23 cellular contexts compared by ENCODE assay signal in genomic region chr7:43890468-43890867, GRCh38. TPM values are rescaled to one million over a fixed set of nuclear protein-coding genes. Genes with fewer than 3 reads are reported as not detected.
A peak's percentile ranks its signal among the peaks of the same experiment; 100 is the strongest.
DNase-seq lines count a peak whose midpoint lies in the region; ATAC-seq, FAIRE-seq and TF ChIP-seq lines count a peak whose summit lies in the region.
"Had no signal": no experiment of that assay in that cellular context is flagged by ENCODE, and none has a peak within 500 bp of the region (broad histone marks: within the 10 kb centered on the region; RNA-seq: fewer than 3 reads in every experiment).

No MANE protein-coding gene starts in this region.

- no peak overlapping the region for H3K9ac ChIP-seq in H1 (replicated peaks in 1 of 4; ENCODE audit: extremely low read depth in 1 of 4, low read depth in 3 of 4, low read length in 3 of 4)
- peak overlapping the region; percentile 5 for H3K9ac ChIP-seq in trophoblast cell (ENCODE audit: low read length)
- H3K9ac ChIP-seq: SK-N-SH had no signal

- POLR2A ChIA-PET in H1 (lab: Charles Lee; ENCODE audit: partially characterized antibody) = interaction anchor here (0.7 kb wide), 2 partner anchors 196 to 353 kb away, joined by 3 read pairs; no protein-coding TSS in a partner anchor

- H3K4me1 ChIP-seq in H1 (replicated peaks in 1 of 4; ENCODE audit: control insufficient read depth in 3 of 4, insufficient read depth in 4 of 4, low read length in 3 of 4) (no peaks in the 10 kb centered on the region), trophoblast cell (ENCODE audit: control insufficient read depth in 1 of 2, insufficient read depth in 2 of 2, low read length in 2 of 2) (peaks cover 0 to 3% of the 10 kb centered on the region in 2 experiments)

- H3K79me1 ChIP-seq in H1 (ENCODE audit: low read depth, low read length) (no peaks in the 10 kb centered on the region; the same call in 1 of the 2 replicates), trophoblast cell (ENCODE audit: low read length) (no peaks in the 10 kb centered on the region)

- peak overlapping the region; percentile 9 for H3K4me3 Mint-ChIP-seq in T-helper 17 cell
- H3K4me3 Mint-ChIP-seq: CD8-positive, alpha-beta memory T cell had no signal

- no peak overlapping the region for H3K14ac ChIP-seq in H1 (ENCODE audit: insufficient read length)
- H3K14ac ChIP-seq in trophoblast cell (ENCODE audit: low read length) = no peak overlapping the region

- H3K27me3 ChIP-seq in H1 (replicated peaks in 1 of 4; ENCODE audit: control insufficient read depth in 3 of 4, extremely low read depth in 1 of 4, insufficient read depth in 3 of 4, low read length in 3 of 4) (no peaks in the 10 kb centered on the region), trophoblast cell (ENCODE audit: insufficient read depth, low read length) (no peaks in the 10 kb centered on the region)

- H3K18ac ChIP-seq in H1 (ENCODE audit: extremely low read depth, low read length) (no peak overlapping the region), trophoblast cell (ENCODE audit: low read length) (no peak overlapping the region)

- no peak for TF ChIP-seq CTCF in H1 (IDR thresholded peaks at IDR 0.05; ENCODE audit: control extremely low read depth in 1 of 3, insufficient read depth in 1 of 3, low read depth in 1 of 3, low read length in 3 of 3)

- no peak overlapping the region for H3K4me2 ChIP-seq in H1 (ENCODE audit: insufficient read depth in 1 of 2, low read depth in 2 of 2, low read length in 2 of 2)
- H3K4me2 ChIP-seq in trophoblast cell (ENCODE audit: low read length) = no peak overlapping the region
- H3K4me2 ChIP-seq: SK-N-SH had no signal

- no peaks in the 10 kb centered on the region for H3K36me3 Mint-ChIP-seq in T-helper 17 cell (ENCODE audit: low read depth)

- H3K56ac ChIP-seq in H1 (replicated peaks; ENCODE audit: insufficient read length, low read depth, low read length) = no peak overlapping the region

- 92% methylated on average over 6 of the region's 6 CpGs; no CpG with 5 or more reads in 1 of the 2 experiments for WGBS in H1 (ENCODE audit: extremely low coverage in 1 of 2, insufficient coverage in 1 of 2, insufficient read length in 1 of 2, insufficient replicate concordance in 2 of 2, low coverage in 1 of 2, low lambda C conversion rate in 2 of 2, missing lambda C conversion rate in 1 of 2), 2 experiments
- no CpG with 5 or more reads among the region's 6 CpGs for WGBS in trophoblast cell (ENCODE audit: extremely low coverage, insufficient coverage, insufficient read length)

- H3K23me2 ChIP-seq in H1 (ENCODE audit: low read depth, low read length) = no peaks in the 10 kb centered on the region

- TF ChIP-seq POLR2A in H1 (IDR thresholded peaks at IDR 0.05; ENCODE audit: control extremely low read depth in 1 of 2, low read depth in 2 of 2, low read length in 2 of 2) = no peak

- peaks cover 32% of the 10 kb centered on the region for H3K4me1 Mint-ChIP-seq in T-helper 17 cell

- H2BK15ac ChIP-seq in H1 (ENCODE audit: low read length) = no peak overlapping the region

- peak; percentile 24 for DNase-seq in NCI-H146 treated with DMSO at 0.1 percent for 48 hours (lab: John Stamatoyannopoulos, UW; ENCODE audit: unreplicated experiment)
- DNase-seq in T-helper 17 cell = no peak
- DNase-seq in H1 (ENCODE audit: low read depth in 1 of 2, low spot score in 2 of 2) = no peak
- DNase-seq in trophoblast cell = peak; percentile 98 to 99
- DNase-seq in DMS 273 (lab: John Stamatoyannopoulos, UW; ENCODE audit: unreplicated experiment) = no peak
- DNase-seq: C1 segment of cervical spinal cord; CD8-positive, alpha-beta memory T cell; DMS79 treated with DMSO at 0.1 percent for 48 hours; GF-D8; Kasumi-1; NCI-H1092 treated with DMSO at 0.1 percent for 48 hours; NCI-H1436 treated with DMSO at 0.1 percent for 48 hours; NCI-H2029; NCI-H446; SK-N-SH; SW 1271 had no signal

- H3K4me3 ChIP-seq in H1 (ENCODE audit: extremely low read depth in 1 of 4, insufficient read depth in 2 of 4, low read depth in 3 of 4, low read length in 4 of 4) = no peak overlapping the region
- H3K4me3 ChIP-seq in trophoblast cell (ENCODE audit: low read depth, low read length) = no peak overlapping the region
- H3K4me3 ChIP-seq: K562 had no signal

- no peak overlapping the region for H4K8ac ChIP-seq in H1 (ENCODE audit: extremely low read depth, insufficient read depth, low read length)
- H4K8ac ChIP-seq in trophoblast cell (ENCODE audit: low read depth, low read length) = no peak overlapping the region

- H3K27ac ChIP-seq in H1 (ENCODE audit: low read depth, low read length) = no peak overlapping the region
- H3K27ac ChIP-seq in trophoblast cell (ENCODE audit: low read depth, low read length) = no peak overlapping the region

- peak overlapping the region; percentile 44 for H4K91ac ChIP-seq in H1 (replicated peaks; ENCODE audit: insufficient read length, low read length)
- no peak overlapping the region for H4K91ac ChIP-seq in trophoblast cell (ENCODE audit: low read depth, low read length)

- peaks cover 0 to 21% of the 10 kb centered on the region in 2 experiments; a peak in 2 of 4 replicates for H3K79me2 ChIP-seq in H1 (ENCODE audit: control insufficient read depth in 1 of 2, insufficient read depth in 2 of 2, low read length in 2 of 2)
- no peaks in the 10 kb centered on the region for H3K79me2 ChIP-seq in trophoblast cell (ENCODE audit: control insufficient read depth, insufficient read depth, low read length, poor library complexity)

- H2AFZ ChIP-seq in H1 (ENCODE audit: low read length) (no peak overlapping the region), trophoblast cell (ENCODE audit: insufficient read depth, low read length, poor library complexity) (no peak overlapping the region)

- no peak overlapping the region for H3K4ac ChIP-seq in H1 (replicated peaks; ENCODE audit: insufficient read length, low read depth, low read length)
- no peak overlapping the region for H3K4ac ChIP-seq in trophoblast cell (ENCODE audit: low read depth, low read length)

- H4K5ac ChIP-seq in H1 (ENCODE audit: insufficient read length, low read depth, low read length) = no peak overlapping the region

- no peak overlapping the region for H4K12ac ChIP-seq in trophoblast cell (ENCODE audit: low read depth, low read length)

- H2BK12ac ChIP-seq in H1 (ENCODE audit: low read depth, low read length) (no peak overlapping the region), trophoblast cell (ENCODE audit: low read length) (no peak overlapping the region)

- no peak for ATAC-seq in T-helper 17 cell
- ATAC-seq in HG03095 (IDR thresholded peaks at IDR 0.05; ENCODE audit: unreplicated experiment) = no peak
- ATAC-seq in HG03442 (IDR thresholded peaks at IDR 0.05; ENCODE audit: unreplicated experiment) = no peak
- ATAC-seq: HCT116, HepG2, K562 had no signal

- CTCF ChIA-PET in H1 (lab: Charles Lee; ENCODE audit: partially characterized antibody) = interaction anchor here (0.6 kb wide), 1 partner anchor 932 kb away, joined by 3 read pairs; no protein-coding TSS in a partner anchor

- H2AK5ac ChIP-seq in H1 (ENCODE audit: low read depth, low read length) (no peak overlapping the region), trophoblast cell (ENCODE audit: low read length) (no peak overlapping the region)

- H2BK20ac ChIP-seq in H1 (ENCODE audit: low read length) = no peak overlapping the region

- H3K23ac ChIP-seq in H1 (ENCODE audit: insufficient read length) (no peak overlapping the region), trophoblast cell (ENCODE audit: low read length) (no peak overlapping the region)

- peaks cover 0 to 5% of the 10 kb centered on the region in 2 experiments for H4K20me1 ChIP-seq in H1 (replicated peaks in 1 of 2; ENCODE audit: control insufficient read depth in 1 of 2, insufficient read depth in 2 of 2, low read length in 2 of 2)

- H3K36me3 ChIP-seq in H1 (ENCODE audit: control insufficient read depth in 2 of 4, insufficient read depth in 4 of 4, low read length in 3 of 4) (no peaks in the 10 kb centered on the region), trophoblast cell (ENCODE audit: control insufficient read depth in 1 of 2, insufficient read depth in 2 of 2, low read length in 2 of 2) (peaks cover 0 to 2% of the 10 kb centered on the region in 2 experiments)

- H2BK5ac ChIP-seq in H1 (ENCODE audit: low read depth, low read length) = no peak overlapping the region
- H2BK5ac ChIP-seq in trophoblast cell (ENCODE audit: low read depth, low read length, poor library complexity) = no peak overlapping the region

- FAIRE-seq in H1 (lab: Jason Lieb, UNC) = no peak
- FAIRE-seq: GM12892, HepG2, K562, RCC 7860 had no signal

- H3K9me3 ChIP-seq in T-helper 17 cell (ENCODE audit: control insufficient read depth, low read length, poor library complexity, severe bottlenecking) (no peaks in the 10 kb centered on the region), H1 (ENCODE audit: insufficient read depth in 2 of 2, low read depth in 1 of 2, low read length in 1 of 2) (no peaks in the 10 kb centered on the region), trophoblast cell (ENCODE audit: insufficient read depth, low read depth, low read length) (no peaks in the 10 kb centered on the region)
- H3K9me3 ChIP-seq: SK-N-SH had no signal

- TF ChIP-seq RAD21 in H1 (IDR thresholded peaks at IDR 0.05 in 1 of 2, conservative IDR thresholded peaks at IDR 0.05 in 1 of 2; ENCODE audit: low read depth in 2 of 2, low read length in 2 of 2) = no peak

- no peak for TF ChIP-seq EP300 in H1 (IDR thresholded peaks at IDR 0.05; ENCODE audit: borderline replicate concordance in 1 of 2, low read depth in 2 of 2, low read length in 2 of 2)

- H3K27ac Mint-ChIP-seq in T-helper 17 cell = no peak overlapping the region
- H3K27ac Mint-ChIP-seq: CD8-positive, alpha-beta memory T cell had no signal

- no peaks in the 10 kb centered on the region for H3K27me3 Mint-ChIP-seq in T-helper 17 cell
- H3K27me3 Mint-ChIP-seq: CD8-positive, alpha-beta memory T cell had no signal

- H2BK120ac ChIP-seq in H1 (replicated peaks; ENCODE audit: low read depth, low read length) = no peak overlapping the region
- no peak overlapping the region for H2BK120ac ChIP-seq in trophoblast cell (ENCODE audit: insufficient read depth, low read length, poor library complexity)

RNA-seq across cellular contexts. Expression of gene URGCP, which starts 15.9 kb away (rescaled TPM):
- 10 to 100 TPM; 22.0 to 23.3 TPM for total RNA-seq in T-helper 17 cell
- 18.2 and 18.7 TPM in 2 replicates for total RNA-seq in H1 (2021; fragmentation: NEBNext Ultra II Directional; extraction: Animal tissue kit (Norgen Biotek cat#: 25700))
- polyA plus RNA-seq in H1 (2011; rRNA removed) = 9.0 and 10.7 TPM in 2 replicates
- 9.4 TPM for polyA plus RNA-seq in H1 (2011; cell fraction: cytosol; rRNA removed)
- polyA plus RNA-seq in H1 (2011; cell fraction: nucleus; rRNA removed) = 16.0 TPM
- polyA plus RNA-seq in H1 (2012, experiment 1 of 2) = 14.3 to 15.5 TPM (median 15.1 TPM) in 4 replicates
- 9.6 TPM for polyA plus RNA-seq in H1 (2012, experiment 2 of 2)
- 11.5 TPM for polyA plus RNA-seq in H1 (2013, experiment 1 of 2)
- 9.7 TPM for polyA plus RNA-seq in H1 (2013, experiment 2 of 2)
- polyA minus RNA-seq in H1 (2011; rRNA and poly(A)+ RNA removed) = 16.8 and 18.2 TPM in 2 replicates
- polyA minus RNA-seq in H1 (2011; cell fraction: cytosol; rRNA and poly(A)+ RNA removed) = 10.1 TPM
- polyA minus RNA-seq in H1 (2011; cell fraction: nucleus; rRNA and poly(A)+ RNA removed) = 7.2 TPM
- polyA plus RNA-seq in trophoblast cell (2013) = 8.8 and 11.0 TPM in 2 replicates

RNA-seq across cellular contexts. Expression of gene MRPS24, which starts 21.2 kb away (rescaled TPM):
- total RNA-seq in T-helper 17 cell = 10 to 100 TPM; 42.3 to 50.4 TPM
- total RNA-seq in H1 (2021; fragmentation: NEBNext Ultra II Directional; extraction: Animal tissue kit (Norgen Biotek cat#: 25700)) = 132 and 133 TPM in 2 replicates
- 347 and 410 TPM in 2 replicates for polyA plus RNA-seq in H1 (2011; rRNA removed)
- 302 TPM for polyA plus RNA-seq in H1 (2011; cell fraction: cytosol; rRNA removed)
- 205 TPM for polyA plus RNA-seq in H1 (2011; cell fraction: nucleus; rRNA removed)
- 187 to 195 TPM (median 188 TPM) in 4 replicates for polyA plus RNA-seq in H1 (2012, experiment 1 of 2)
- 311 TPM for polyA plus RNA-seq in H1 (2012, experiment 2 of 2)
- polyA plus RNA-seq in H1 (2013, experiment 1 of 2) = 179 TPM
- polyA plus RNA-seq in H1 (2013, experiment 2 of 2) = 187 TPM
- 62.7 and 63.9 TPM in 2 replicates for polyA minus RNA-seq in H1 (2011; rRNA and poly(A)+ RNA removed)
- 93.6 TPM for polyA minus RNA-seq in H1 (2011; cell fraction: cytosol; rRNA and poly(A)+ RNA removed)
- polyA minus RNA-seq in H1 (2011; cell fraction: nucleus; rRNA and poly(A)+ RNA removed) = 68.7 TPM
- 101 and 103 TPM in 2 replicates for polyA plus RNA-seq in trophoblast cell (2013)

RNA-seq across cellular contexts. Expression of gene UBE2D4, which starts 35.8 kb away (rescaled TPM):
- total RNA-seq in T-helper 17 cell = 1 to 10 TPM; 6.4 to 6.9 TPM
- 3.4 and 5.2 TPM in 2 replicates for total RNA-seq in H1 (2021; fragmentation: NEBNext Ultra II Directional; extraction: Animal tissue kit (Norgen Biotek cat#: 25700))
- polyA plus RNA-seq in H1 (2011; rRNA removed) = 8.8 and 9.4 TPM in 2 replicates
- 6.0 TPM for polyA plus RNA-seq in H1 (2011; cell fraction: cytosol; rRNA removed)
- polyA plus RNA-seq in H1 (2011; cell fraction: nucleus; rRNA removed) = 7.2 TPM
- polyA plus RNA-seq in H1 (2012, experiment 1 of 2) = 2.9 to 5.4 TPM (median 3.9 TPM) in 4 replicates
- 2.9 TPM for polyA plus RNA-seq in H1 (2012, experiment 2 of 2)
- 3.8 TPM for polyA plus RNA-seq in H1 (2013, experiment 1 of 2)
- 3.4 TPM for polyA plus RNA-seq in H1 (2013, experiment 2 of 2)
- polyA minus RNA-seq in H1 (2011; rRNA and poly(A)+ RNA removed) = 9.8 and 14.7 TPM in 2 replicates
- polyA minus RNA-seq in H1 (2011; cell fraction: cytosol; rRNA and poly(A)+ RNA removed) = 2.8 TPM
- polyA minus RNA-seq in H1 (2011; cell fraction: nucleus; rRNA and poly(A)+ RNA removed) = 4.4 TPM
- polyA plus RNA-seq in trophoblast cell (2013) = 3.4 TPM in 2 replicates

Comparison
In these comparisons a context has a peak if more than half of its experiments do, and no peak if none do; other contexts are left out.
1. DNase-seq: peak in NCI-H146 treated with DMSO at 0.1 percent for 48 hours (single experiment) and trophoblast cell (2 of 2); none in T-helper 17 cell (0 of 3), H1 (0 of 2) and DMS 273 (single experiment).